ENCODE assay signal across 16 cellular contexts in genomic region chr17:59638553-59638952, GRCh38.
"Had no signal": no experiment of that assay in that cellular context is flagged by ENCODE, and none has a peak within 500 bp of the region (broad histone marks: within the 10 kb centered on the region; RNA-seq: fewer than 3 reads in every experiment).

No MANE protein-coding gene starts in this region.

- H3K4me3 Mint-ChIP-seq: activated naive CD8-positive, alpha-beta T cell treated with anti-CD3 and anti-CD28 coated beads, Interleukin-2, amount 10 ng/mL, durations not matched to agents 7 days and 5 days had no signal

- ATAC-seq: activated CD4-positive, CD25-positive, alpha-beta regulatory T cell treated with anti-CD3 and anti-CD28 coated beads, Interleukin-2, amount 50 U/mL, for 24 hours; left colon; stimulated activated naive CD8-positive, alpha-beta T cell treated with anti-CD3 and anti-CD28 coated beads, Interleukin-15, Interleukin-2, amounts not matched to agents 100 U/mL and 50 U/mL, for 24 hours had no signal

- H3K4me3 ChIP-seq: heart right ventricle, skin epidermis, transverse colon had no signal

- H3K27ac Mint-ChIP-seq: activated naive CD8-positive, alpha-beta T cell treated with anti-CD3 and anti-CD28 coated beads, Interleukin-2, amount 10 ng/mL, durations not matched to agents 7 days and 5 days had no signal

- H3K27ac ChIP-seq: brain microvascular endothelial cell, skin epidermis, transverse colon had no signal

- DNase-seq: activated CD4-positive, alpha-beta T cell treated with anti-CD3 and anti-CD28 coated beads, Interleukin-2, amount 50 U/mL, for 1 hour; activated CD8-positive, alpha-beta memory T cell treated with anti-CD3 and anti-CD28 coated beads for 24 hours; activated naive CD4-positive, alpha-beta T cell; activated naive CD8-positive, alpha-beta T cell treated with anti-CD3 and anti-CD28 coated beads, Interleukin-2, amount 10 ng/mL, durations not matched to agents 7 days and 5 days; anterior cingulate cortex; brain microvascular endothelial cell; heart right ventricle; left colon; midbrain; stimulated activated CD4-positive, alpha-beta T cell treated with anti-CD3 and anti-CD28 coated beads, Interleukin-4, amount 100 ng/mL, for 4 hours; stimulated activated CD8-positive, alpha-beta memory T cell treated with anti-CD3 and anti-CD28 coated beads, Interleukin-4, amount 100 ng/mL, for 48 hours; stimulated activated naive CD8-positive, alpha-beta T cell treated with anti-CD3 and anti-CD28 coated beads, Interleukin-15, Interleukin-2, amounts not matched to agents 100 U/mL and 50 U/mL, for 24 hours; T-helper 9 cell; transverse colon had no signal

- H3K27me3 ChIP-seq: brain microvascular endothelial cell, heart right ventricle, transverse colon had no signal

- H3K9me3 Mint-ChIP-seq: activated naive CD8-positive, alpha-beta T cell treated with anti-CD3 and anti-CD28 coated beads, Interleukin-2, amount 10 ng/mL, durations not matched to agents 7 days and 5 days had no signal

- H3K36me3 ChIP-seq: brain microvascular endothelial cell, transverse colon had no signal

- H3K9me3 ChIP-seq: heart right ventricle, transverse colon had no signal

- H3K27me3 Mint-ChIP-seq: activated naive CD8-positive, alpha-beta T cell treated with anti-CD3 and anti-CD28 coated beads, Interleukin-2, amount 10 ng/mL, durations not matched to agents 7 days and 5 days had no signal
